In genomic region chr18:75958683-75959082, GRCh38 we compare ENCODE assay signal across 29 cellular contexts.
DNase-seq lines count a peak whose midpoint lies in the region; ATAC-seq and TF ChIP-seq lines count a peak whose summit lies in the region.
"Had no signal": no experiment of that assay in that cellular context is flagged by ENCODE, and none has a peak within 500 bp of the region (broad histone marks: within the 10 kb centered on the region; RNA-seq: fewer than 3 reads in every experiment).

No MANE protein-coding gene starts in this region.

- TF ChIP-seq POLR2A in heart left ventricle (IDR thresholded peaks at IDR 0.05) = no peak

- no peak overlapping the region for H2BK15ac ChIP-seq in mesendoderm (replicated peaks; ENCODE audit: low read depth)

- TF ChIP-seq CTCF in DOHH2 (IDR thresholded peaks at IDR 0.05; ENCODE audit: low read depth, low read length, poor library complexity, severe bottlenecking) (peak; percentile 13), LNCAP (IDR thresholded peaks at IDR 0.05) (peak; percentile 23; the same call in 1 of the 2 replicates), WTC11 (IDR thresholded peaks at IDR 0.05) (no peak), heart left ventricle (IDR thresholded peaks at IDR 0.05) (no peak), foreskin fibroblast (IDR thresholded peaks at IDR 0.05; ENCODE audit: low read depth, low read length) (no peak)

- H3K79me2 ChIP-seq in DOHH2 (ENCODE audit: control insufficient read depth, low read length) (no peaks in the 10 kb centered on the region), mesendoderm (ENCODE audit: control insufficient read depth, insufficient read depth, low read length) (no peaks in the 10 kb centered on the region)
- H3K79me2 ChIP-seq: parathyroid adenoma had no signal

- H3K9me3 Mint-ChIP-seq in WTC11 = peaks cover 32% of the 10 kb centered on the region
- H3K9me3 Mint-ChIP-seq: activated CD4-positive, alpha-beta memory T cell treated with anti-CD3 and anti-CD28 coated beads, Interleukin-2, amount 10 ng/mL, durations not matched to agents 7 days and 5 days; activated naive CD4-positive, alpha-beta T cell treated with anti-CD3 and anti-CD28 coated beads, Interleukin-2, amount 10 ng/mL, durations not matched to agents 7 days and 5 days; activated T-helper 1 cell treated with anti-CD3 and anti-CD28 coated beads, Interleukin-12 subunit alpha, Interleukin-12 subunit beta, Interleukin-2, Interleukin-4 antibody, amounts not matched to agents 30 ng/mL and 10 ng/mL and 1 ng/mL, durations not matched to agents 14 hours and 24 hours and 36 hours had no signal

- H3K27me3 ChIP-seq in DOHH2 (ENCODE audit: control insufficient read depth, low read length) (no peaks in the 10 kb centered on the region), mesendoderm (ENCODE audit: insufficient read depth, low read length, poor library complexity) (no peaks in the 10 kb centered on the region), heart left ventricle (no peaks in the 10 kb centered on the region)
- H3K27me3 ChIP-seq: adrenal gland, right atrium auricular region, suprapubic skin had no signal

- no peaks in the 10 kb centered on the region for H3F3A ChIP-seq in DOHH2 (ENCODE audit: control insufficient read depth, insufficient read depth)

- no peak overlapping the region for H2AK5ac ChIP-seq in mesendoderm (ENCODE audit: low read length)

- intact Hi-C loops in heart left ventricle (cut with DNase I) = no loop called here

- H3K4me1 ChIP-seq in DOHH2 (ENCODE audit: control insufficient read depth, low read length) (no peaks in the 10 kb centered on the region), mesendoderm (ENCODE audit: control insufficient read depth, low read depth, low read length) (no peaks in the 10 kb centered on the region), heart left ventricle (no peaks in the 10 kb centered on the region)
- H3K4me1 ChIP-seq: A549, adrenal gland, parathyroid adenoma, right atrium auricular region, suprapubic skin had no signal

- no peak overlapping the region for H4K8ac ChIP-seq in mesendoderm (ENCODE audit: low read depth, low read length)

- no peak overlapping the region for H4K5ac ChIP-seq in mesendoderm (ENCODE audit: low read length)

- H3K36me3 Mint-ChIP-seq in WTC11 = peaks cover 4% of the 10 kb centered on the region
- H3K36me3 Mint-ChIP-seq: activated naive CD4-positive, alpha-beta T cell treated with anti-CD3 and anti-CD28 coated beads, Interleukin-2, amount 10 ng/mL, durations not matched to agents 7 days and 5 days; CD4-positive, alpha-beta memory T cell had no signal

- no peak overlapping the region for H3K27ac Mint-ChIP-seq in WTC11
- H3K27ac Mint-ChIP-seq: activated CD4-positive, alpha-beta memory T cell treated with anti-CD3 and anti-CD28 coated beads, Interleukin-2, amount 10 ng/mL, durations not matched to agents 7 days and 5 days; activated naive CD4-positive, alpha-beta T cell treated with anti-CD3 and anti-CD28 coated beads, Interleukin-2, amount 10 ng/mL, durations not matched to agents 7 days and 5 days; activated T-helper 1 cell treated with anti-CD3 and anti-CD28 coated beads, Interleukin-12 subunit alpha, Interleukin-12 subunit beta, Interleukin-2, Interleukin-4 antibody, amounts not matched to agents 30 ng/mL and 10 ng/mL and 1 ng/mL, durations not matched to agents 14 hours and 24 hours and 36 hours had no signal

- H3K36me3 ChIP-seq in DOHH2 (ENCODE audit: control insufficient read depth, low read length) (no peaks in the 10 kb centered on the region), mesendoderm (ENCODE audit: control insufficient read depth, insufficient read depth, low read length) (no peaks in the 10 kb centered on the region), heart left ventricle (no peaks in the 10 kb centered on the region)
- H3K36me3 ChIP-seq: adrenal gland, right atrium auricular region, suprapubic skin had no signal

- H3K23ac ChIP-seq in mesendoderm (ENCODE audit: low read length) = no peak overlapping the region

- no peak overlapping the region for H3K56ac ChIP-seq in mesendoderm (ENCODE audit: low read length)

- CTCF ChIA-PET in WTC11 (lab: Charles Lee) = no interaction called here

- no peaks in the 10 kb centered on the region; the same call in 1 of the 2 replicates for H3K27me3 Mint-ChIP-seq in WTC11 (ENCODE audit: low read depth)
- H3K27me3 Mint-ChIP-seq: activated CD4-positive, alpha-beta memory T cell treated with anti-CD3 and anti-CD28 coated beads, Interleukin-2, amount 10 ng/mL, durations not matched to agents 7 days and 5 days; activated naive CD4-positive, alpha-beta T cell treated with anti-CD3 and anti-CD28 coated beads, Interleukin-2, amount 10 ng/mL, durations not matched to agents 7 days and 5 days had no signal

- H3K4ac ChIP-seq in mesendoderm (ENCODE audit: low read depth, low read length) = no peak overlapping the region

- no CpG with 5 or more reads among the region's 1 CpG for WGBS in mesendoderm (ENCODE audit: extremely low coverage, insufficient coverage, low lambda C conversion rate)
- 80 to 94% (median 83%) methylated on average over 1 of the region's 1 CpG for WGBS in heart left ventricle, 4 donors

- ATAC-seq in WTC11 = peak; percentile 26; the same call in 1 of the 2 replicates
- no peak for ATAC-seq in heart left ventricle
- ATAC-seq: A549, HCT116, HepG2, left lobe of liver had no signal

- H3K4me3 ChIP-seq in DOHH2 (ENCODE audit: low read length) (no peak overlapping the region), mesendoderm (ENCODE audit: low read length) (no peak overlapping the region), heart left ventricle (no peak overlapping the region), foreskin fibroblast (ENCODE audit: low read depth in 1 of 2, low read length in 2 of 2) (no peak overlapping the region)
- H3K4me3 ChIP-seq: A549, adrenal gland, right atrium auricular region, suprapubic skin had no signal

- POLR2A ChIA-PET in WTC11 (lab: Charles Lee) = no interaction called here

- no peaks in the 10 kb centered on the region for H4K20me1 ChIP-seq in DOHH2 (ENCODE audit: control insufficient read depth, insufficient read depth, low read depth, low read length)

- H3K27ac ChIP-seq in DOHH2 (ENCODE audit: low read depth, low read length) (no peak overlapping the region), mesendoderm (ENCODE audit: low read depth, low read length) (no peak overlapping the region), heart left ventricle (no peak overlapping the region)
- H3K27ac ChIP-seq: A549, adrenal gland, parathyroid adenoma, right atrium auricular region, suprapubic skin had no signal

- H3K18ac ChIP-seq in mesendoderm (ENCODE audit: low read length) = no peak overlapping the region

- H3K9me3 ChIP-seq in DOHH2 (ENCODE audit: control insufficient read depth, insufficient read depth, low read length) (no peaks in the 10 kb centered on the region), heart left ventricle (peaks cover 0 to 18% (median 0%) of the 10 kb centered on the region in 12 donors)
- H3K9me3 ChIP-seq: A549, adrenal gland, suprapubic skin had no signal

- no peaks in the 10 kb centered on the region for H3K9me2 ChIP-seq in DOHH2 (replicated peaks; ENCODE audit: control insufficient read depth, low read length)

- no peaks in the 10 kb centered on the region for H3K4me1 Mint-ChIP-seq in WTC11
- H3K4me1 Mint-ChIP-seq: activated CD4-positive, alpha-beta memory T cell treated with anti-CD3 and anti-CD28 coated beads, Interleukin-2, amount 10 ng/mL, durations not matched to agents 7 days and 5 days; activated naive CD4-positive, alpha-beta T cell treated with anti-CD3 and anti-CD28 coated beads, Interleukin-2, amount 10 ng/mL, durations not matched to agents 7 days and 5 days; CD4-positive, alpha-beta memory T cell had no signal

- no peak overlapping the region for H2BK120ac ChIP-seq in mesendoderm (ENCODE audit: low read depth, low read length)

- H3K4me2 ChIP-seq in DOHH2 (ENCODE audit: low read length) (no peak overlapping the region), mesendoderm (ENCODE audit: low read length) (no peak overlapping the region)
- H3K4me2 ChIP-seq: A549 had no signal

- H3K79me1 ChIP-seq in mesendoderm (ENCODE audit: low read length) = no peaks in the 10 kb centered on the region

- H2BK5ac ChIP-seq in mesendoderm (ENCODE audit: low read length) = no peak overlapping the region

- DNase-seq in WTC11 (ENCODE audit: low spot score) (no peak), mesendoderm (peak; percentile 17), amniotic stem cell (lab: John Stamatoyannopoulos, UW) (no peak), heart left ventricle (no peak), foreskin fibroblast (no peak), NCI-H1417 treated with DMSO at 0.1 percent for 48 hours (lab: John Stamatoyannopoulos, UW) (no peak)
- DNase-seq: activated CD4-positive, alpha-beta memory T cell treated with anti-CD3 and anti-CD28 coated beads, Interleukin-2, amount 10 ng/mL, durations not matched to agents 7 days and 5 days; activated CD8-positive, alpha-beta memory T cell treated with anti-CD3 and anti-CD28 coated beads, Interleukin-2, amount 50 U/mL, for 48 hours; activated naive CD4-positive, alpha-beta T cell treated with anti-CD3 and anti-CD28 coated beads, Interleukin-2, amount 10 ng/mL, durations not matched to agents 7 days and 5 days; adrenal gland; CD4-positive, alpha-beta memory T cell; mesenchymal stem cell; NCI-H1092 treated with DMSO at 0.1 percent for 48 hours; NCI-H1930; NCI-H524; NK-92 treated with Interleukin-12 subunit alpha and Interleukin-12 subunit beta, amount 100 ng/mL, for 24 hours; SHP77; stimulated activated CD4-positive, alpha-beta T cell treated with anti-CD3 and anti-CD28 coated beads, Interleukin-1b, Interleukin-23, amount 100 ng/mL, for 48 hours; stimulated activated naive CD4-positive, alpha-beta T cell treated with Interleukin-2 at 50 U/mL for 16 hours had no signal

- no peak overlapping the region for H3K9ac ChIP-seq in mesendoderm (ENCODE audit: low read length)
- H3K9ac ChIP-seq: parathyroid adenoma had no signal

- no peak overlapping the region for H3K4me3 Mint-ChIP-seq in WTC11
- H3K4me3 Mint-ChIP-seq: activated CD4-positive, alpha-beta memory T cell treated with anti-CD3 and anti-CD28 coated beads, Interleukin-2, amount 10 ng/mL, durations not matched to agents 7 days and 5 days; activated naive CD4-positive, alpha-beta T cell treated with anti-CD3 and anti-CD28 coated beads, Interleukin-2, amount 10 ng/mL, durations not matched to agents 7 days and 5 days; activated T-helper 1 cell treated with anti-CD3 and anti-CD28 coated beads, Interleukin-12 subunit alpha, Interleukin-12 subunit beta, Interleukin-2, Interleukin-4 antibody, amounts not matched to agents 30 ng/mL and 10 ng/mL and 1 ng/mL, durations not matched to agents 14 hours and 24 hours and 36 hours; CD4-positive, alpha-beta memory T cell had no signal

TF ChIP-seq in WTC11, 78 proteins besides CTCF, POLR2A, EP300 and RAD21 (continues in another document):
- no peak for TF ChIP-seq MYBL2 (CRISPR knock-in tag; IDR thresholded peaks at IDR 0.05)
- TF ChIP-seq, protein P1, sequence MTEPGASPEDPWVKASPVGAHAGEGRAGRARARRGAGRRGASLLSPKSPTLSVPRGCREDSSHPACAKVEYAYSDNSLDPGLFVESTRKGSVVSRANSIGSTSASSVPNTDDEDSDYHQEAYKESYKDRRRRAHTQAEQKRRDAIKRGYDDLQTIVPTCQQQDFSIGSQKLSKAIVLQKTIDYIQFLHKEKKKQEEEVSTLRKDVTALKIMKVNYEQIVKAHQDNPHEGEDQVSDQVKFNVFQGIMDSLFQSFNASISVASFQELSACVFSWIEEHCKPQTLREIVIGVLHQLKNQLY (CRISPR knock-in tag; IDR thresholded peaks at IDR 0.05) = no peak

Comparison
In these comparisons a context has a peak if more than half of its experiments do, and no peak if none do; other contexts are left out.
1. CTCF ChIP-seq: peak in DOHH2 (single experiment) and LNCAP (single experiment); none in WTC11 (single experiment), heart left ventricle (0 of 12) and foreskin fibroblast (single experiment).